ENCODE assay signal across 2 cellular contexts in the genomic region with DNA sequence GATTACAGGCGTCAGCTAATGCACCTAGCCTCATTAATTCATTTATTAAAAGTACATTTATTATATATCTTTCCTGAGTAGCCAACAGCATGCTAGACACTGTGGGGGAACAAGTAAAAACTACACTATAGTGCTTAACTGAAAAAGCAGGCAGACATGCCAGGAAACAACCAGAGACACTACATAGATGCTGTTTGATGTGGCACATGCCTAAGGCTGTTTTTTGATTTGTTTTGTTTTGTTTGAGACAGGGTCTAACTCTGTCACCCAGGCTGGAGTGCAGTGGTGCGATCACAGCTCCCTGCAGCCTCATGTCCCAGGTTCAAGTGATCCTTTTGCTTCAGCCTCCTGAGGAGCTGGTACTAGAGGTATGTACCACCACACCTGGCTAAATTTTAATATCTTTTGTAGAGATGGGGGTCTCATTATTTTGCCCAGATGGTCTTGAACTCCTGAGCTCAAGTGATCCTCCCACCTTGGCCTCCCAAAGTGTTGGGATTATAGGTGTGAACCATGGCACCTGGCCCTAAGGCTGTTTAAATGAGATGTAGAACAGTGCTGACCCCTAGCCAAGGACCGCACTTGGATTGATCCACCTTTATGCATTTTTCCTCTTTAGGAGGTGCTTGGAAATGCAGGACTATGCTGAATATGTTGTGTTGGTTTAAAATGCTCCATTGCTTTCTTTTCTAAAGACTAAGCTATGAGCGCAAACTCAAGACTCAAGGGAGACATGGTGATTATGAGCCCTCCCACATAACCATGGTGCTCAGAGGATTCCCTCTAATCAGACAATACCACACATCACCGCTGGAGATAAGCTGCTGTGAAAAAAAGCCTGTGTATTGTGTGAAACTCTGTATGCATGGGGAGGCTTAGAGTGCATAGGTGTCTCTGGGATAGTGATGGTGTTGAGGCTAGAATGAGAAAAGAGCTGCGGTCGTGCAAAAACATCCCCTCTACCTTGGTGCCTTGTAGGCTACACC.
TF ChIP-seq lines count a peak whose summit lies in the region.

No MANE protein-coding gene starts in this region.

TF ChIP-seq in HEK293, 187 proteins besides CTCF, POLR2A, EP300 and RAD21:
- TF ChIP-seq, protein P1, sequence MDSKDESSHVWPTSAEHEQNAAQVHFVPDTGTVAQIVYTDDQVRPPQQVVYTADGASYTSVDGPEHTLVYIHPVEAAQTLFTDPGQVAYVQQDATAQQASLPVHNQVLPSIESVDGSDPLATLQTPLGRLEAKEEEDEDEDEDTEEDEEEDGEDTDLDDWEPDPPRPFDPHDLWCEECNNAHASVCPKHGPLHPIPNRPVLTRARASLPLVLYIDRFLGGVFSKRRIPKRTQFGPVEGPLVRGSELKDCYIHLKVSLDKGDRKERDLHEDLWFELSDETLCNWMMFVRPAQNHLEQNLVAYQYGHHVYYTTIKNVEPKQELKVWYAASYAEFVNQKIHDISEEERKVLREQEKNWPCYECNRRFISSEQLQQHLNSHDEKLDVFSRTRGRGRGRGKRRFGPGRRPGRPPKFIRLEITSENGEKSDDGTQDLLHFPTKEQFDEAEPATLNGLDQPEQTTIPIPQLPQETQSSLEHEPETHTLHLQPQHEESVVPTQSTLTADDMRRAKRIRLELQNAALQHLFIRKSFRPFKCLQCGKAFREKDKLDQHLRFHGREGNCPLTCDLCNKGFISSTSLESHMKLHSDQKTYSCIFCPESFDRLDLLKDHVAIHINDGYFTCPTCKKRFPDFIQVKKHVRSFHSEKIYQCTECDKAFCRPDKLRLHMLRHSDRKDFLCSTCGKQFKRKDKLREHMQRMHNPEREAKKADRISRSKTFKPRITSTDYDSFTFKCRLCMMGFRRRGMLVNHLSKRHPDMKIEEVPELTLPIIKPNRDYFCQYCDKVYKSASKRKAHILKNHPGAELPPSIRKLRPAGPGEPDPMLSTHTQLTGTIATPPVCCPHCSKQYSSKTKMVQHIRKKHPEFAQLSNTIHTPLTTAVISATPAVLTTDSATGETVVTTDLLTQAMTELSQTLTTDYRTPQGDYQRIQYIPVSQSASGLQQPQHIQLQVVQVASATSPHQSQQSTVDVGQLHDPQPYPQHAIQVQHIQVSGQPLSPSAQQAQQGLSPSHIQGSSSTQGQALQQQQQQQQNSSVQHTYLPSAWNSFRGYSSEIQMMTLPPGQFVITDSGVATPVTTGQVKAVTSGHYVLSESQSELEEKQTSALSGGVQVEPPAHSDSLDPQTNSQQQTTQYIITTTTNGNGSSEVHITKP (tag by site-specific recombination; IDR thresholded peaks at IDR 0.05), result peak; percentile 88
- no peak for TF ChIP-seq ZFHX2 (tag by site-specific recombination; conservative IDR thresholded peaks at IDR 0.05)

TF ChIP-seq in WTC11, 78 proteins besides CTCF, POLR2A, EP300 and RAD21 (continued from another document):
- no peak for TF ChIP-seq E2F4 (CRISPR knock-in tag; IDR thresholded peaks at IDR 0.05; ENCODE audit: borderline replicate concordance, low read depth)
- TF ChIP-seq, protein P2, sequence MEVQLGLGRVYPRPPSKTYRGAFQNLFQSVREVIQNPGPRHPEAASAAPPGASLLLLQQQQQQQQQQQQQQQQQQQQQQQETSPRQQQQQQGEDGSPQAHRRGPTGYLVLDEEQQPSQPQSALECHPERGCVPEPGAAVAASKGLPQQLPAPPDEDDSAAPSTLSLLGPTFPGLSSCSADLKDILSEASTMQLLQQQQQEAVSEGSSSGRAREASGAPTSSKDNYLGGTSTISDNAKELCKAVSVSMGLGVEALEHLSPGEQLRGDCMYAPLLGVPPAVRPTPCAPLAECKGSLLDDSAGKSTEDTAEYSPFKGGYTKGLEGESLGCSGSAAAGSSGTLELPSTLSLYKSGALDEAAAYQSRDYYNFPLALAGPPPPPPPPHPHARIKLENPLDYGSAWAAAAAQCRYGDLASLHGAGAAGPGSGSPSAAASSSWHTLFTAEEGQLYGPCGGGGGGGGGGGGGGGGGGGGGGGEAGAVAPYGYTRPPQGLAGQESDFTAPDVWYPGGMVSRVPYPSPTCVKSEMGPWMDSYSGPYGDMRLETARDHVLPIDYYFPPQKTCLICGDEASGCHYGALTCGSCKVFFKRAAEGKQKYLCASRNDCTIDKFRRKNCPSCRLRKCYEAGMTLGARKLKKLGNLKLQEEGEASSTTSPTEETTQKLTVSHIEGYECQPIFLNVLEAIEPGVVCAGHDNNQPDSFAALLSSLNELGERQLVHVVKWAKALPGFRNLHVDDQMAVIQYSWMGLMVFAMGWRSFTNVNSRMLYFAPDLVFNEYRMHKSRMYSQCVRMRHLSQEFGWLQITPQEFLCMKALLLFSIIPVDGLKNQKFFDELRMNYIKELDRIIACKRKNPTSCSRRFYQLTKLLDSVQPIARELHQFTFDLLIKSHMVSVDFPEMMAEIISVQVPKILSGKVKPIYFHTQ (CRISPR knock-in tag; IDR thresholded peaks at IDR 0.05), result no peak
- TF ChIP-seq HMGA2 (CRISPR knock-in tag; IDR thresholded peaks at IDR 0.05), result no peak
- no peak for TF ChIP-seq ZNF281 (CRISPR knock-in tag; IDR thresholded peaks at IDR 0.05)
- no peak for TF ChIP-seq ESRRA (CRISPR knock-in tag; IDR thresholded peaks at IDR 0.05; ENCODE audit: borderline replicate concordance)
- TF ChIP-seq, protein P3, sequence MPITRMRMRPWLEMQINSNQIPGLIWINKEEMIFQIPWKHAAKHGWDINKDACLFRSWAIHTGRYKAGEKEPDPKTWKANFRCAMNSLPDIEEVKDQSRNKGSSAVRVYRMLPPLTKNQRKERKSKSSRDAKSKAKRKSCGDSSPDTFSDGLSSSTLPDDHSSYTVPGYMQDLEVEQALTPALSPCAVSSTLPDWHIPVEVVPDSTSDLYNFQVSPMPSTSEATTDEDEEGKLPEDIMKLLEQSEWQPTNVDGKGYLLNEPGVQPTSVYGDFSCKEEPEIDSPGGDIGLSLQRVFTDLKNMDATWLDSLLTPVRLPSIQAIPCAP (CRISPR knock-in tag; IDR thresholded peaks at IDR 0.05), result no peak
- TF ChIP-seq, protein P4, sequence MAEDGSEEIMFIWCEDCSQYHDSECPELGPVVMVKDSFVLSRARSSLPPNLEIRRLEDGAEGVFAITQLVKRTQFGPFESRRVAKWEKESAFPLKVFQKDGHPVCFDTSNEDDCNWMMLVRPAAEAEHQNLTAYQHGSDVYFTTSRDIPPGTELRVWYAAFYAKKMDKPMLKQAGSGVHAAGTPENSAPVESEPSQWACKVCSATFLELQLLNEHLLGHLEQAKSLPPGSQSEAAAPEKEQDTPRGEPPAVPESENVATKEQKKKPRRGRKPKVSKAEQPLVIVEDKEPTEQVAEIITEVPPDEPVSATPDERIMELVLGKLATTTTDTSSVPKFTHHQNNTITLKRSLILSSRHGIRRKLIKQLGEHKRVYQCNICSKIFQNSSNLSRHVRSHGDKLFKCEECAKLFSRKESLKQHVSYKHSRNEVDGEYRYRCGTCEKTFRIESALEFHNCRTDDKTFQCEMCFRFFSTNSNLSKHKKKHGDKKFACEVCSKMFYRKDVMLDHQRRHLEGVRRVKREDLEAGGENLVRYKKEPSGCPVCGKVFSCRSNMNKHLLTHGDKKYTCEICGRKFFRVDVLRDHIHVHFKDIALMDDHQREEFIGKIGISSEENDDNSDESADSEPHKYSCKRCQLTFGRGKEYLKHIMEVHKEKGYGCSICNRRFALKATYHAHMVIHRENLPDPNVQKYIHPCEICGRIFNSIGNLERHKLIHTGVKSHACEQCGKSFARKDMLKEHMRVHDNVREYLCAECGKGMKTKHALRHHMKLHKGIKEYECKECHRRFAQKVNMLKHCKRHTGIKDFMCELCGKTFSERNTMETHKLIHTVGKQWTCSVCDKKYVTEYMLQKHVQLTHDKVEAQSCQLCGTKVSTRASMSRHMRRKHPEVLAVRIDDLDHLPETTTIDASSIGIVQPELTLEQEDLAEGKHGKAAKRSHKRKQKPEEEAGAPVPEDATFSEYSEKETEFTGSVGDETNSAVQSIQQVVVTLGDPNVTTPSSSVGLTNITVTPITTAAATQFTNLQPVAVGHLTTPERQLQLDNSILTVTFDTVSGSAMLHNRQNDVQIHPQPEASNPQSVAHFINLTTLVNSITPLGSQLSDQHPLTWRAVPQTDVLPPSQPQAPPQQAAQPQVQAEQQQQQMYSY (CRISPR knock-in tag; IDR thresholded peaks at IDR 0.05), result no peak
